ENCODE assay signal across 7 cellular contexts in genomic region chr9:128275198-128276007, GRCh38. TPM values are rescaled to one million over a fixed set of nuclear protein-coding genes. Genes with fewer than 3 reads are reported as not detected.
A peak's percentile ranks its signal among the peaks of the same experiment; 100 is the strongest.
DNase-seq lines count a peak whose midpoint lies in the region; ATAC-seq and TF ChIP-seq lines count a peak whose summit lies in the region.

Gene GOLGA2, minus strand, starts transcription at chr9:128276007. Its CDS starts 31 bp downstream, at chr9:128275976.

- H3K4me2 ChIP-seq in neuronal stem cell (ENCODE audit: insufficient read depth, low read length, poor library complexity, severe bottlenecking): peak within 1 kb of the TSS; percentile 95

- H3K79me1 ChIP-seq in neuronal stem cell (ENCODE audit: low read depth, low read length): peaks cover 3% of the 10 kb centered on the region

- H2BK5ac ChIP-seq in neuronal stem cell (ENCODE audit: low read length): peak within 1 kb of the TSS; percentile 83

- ATAC-seq in GM19467 (IDR thresholded peaks at IDR 0.05; ENCODE audit: unreplicated experiment) (peak; percentile 36), HG03521 (IDR thresholded peaks at IDR 0.05; ENCODE audit: unreplicated experiment) (peak; percentile 38), gastroesophageal sphincter (peak; percentile 68)

- H2BK120ac ChIP-seq in neuronal stem cell (ENCODE audit: low read depth, low read length): peak within 1 kb of the TSS; percentile 12

- H3K23ac ChIP-seq in neuronal stem cell (ENCODE audit: low read depth, low read length, poor library complexity): peak within 1 kb of the TSS; percentile 100

- H2BK15ac ChIP-seq in neuronal stem cell (ENCODE audit: low read length): peak within 1 kb of the TSS; percentile 38

- no peaks in the 10 kb centered on the region for H3K27me3 ChIP-seq in gastroesophageal sphincter
- peaks cover 0 to 2% (median 0%) of the 10 kb centered on the region in 3 experiments for H3K27me3 ChIP-seq in neuronal stem cell (ENCODE audit: control insufficient read depth in 3 of 3, insufficient read depth in 3 of 3, low read depth in 1 of 3, low read length in 3 of 3)

- no peak for TF ChIP-seq EP300 in gastroesophageal sphincter (IDR thresholded peaks at IDR 0.05)

- no peak within 1 kb of the TSS for H3K4ac ChIP-seq in neuronal stem cell (ENCODE audit: low read length)

- CTCF ChIA-PET in activated CD4-positive, alpha-beta memory T cell treated with anti-CD3 and anti-CD28 coated beads, Interleukin-2, amount 10 ng/mL, durations not matched to agents 7 days and 5 days (lab: Charles Lee): interaction anchor here (0.7 to 1.6 kb wide), 8 partner anchors 12 to 145 kb away, joined by 3 to 8 read pairs (median 4); no protein-coding TSS in a partner anchor

- no peak for TF ChIP-seq POLR2A in gastroesophageal sphincter (IDR thresholded peaks at IDR 0.05)

- no peaks in the 10 kb centered on the region for H3K9me3 Mint-ChIP-seq in activated CD4-positive, alpha-beta memory T cell treated with anti-CD3 and anti-CD28 coated beads, Interleukin-2, amount 10 ng/mL, durations not matched to agents 7 days and 5 days

- H2BK12ac ChIP-seq in neuronal stem cell (ENCODE audit: low read length): no peak within 1 kb of the TSS

- peaks cover 64% of the 10 kb centered on the region for H3K4me1 Mint-ChIP-seq in activated CD4-positive, alpha-beta memory T cell treated with anti-CD3 and anti-CD28 coated beads, Interleukin-2, amount 10 ng/mL, durations not matched to agents 7 days and 5 days

- no peak within 1 kb of the TSS for H4K91ac ChIP-seq in neuronal stem cell (ENCODE audit: low read depth, low read length, poor library complexity)

- H3K27ac ChIP-seq in gastroesophageal sphincter: peak within 1 kb of the TSS; percentile 70 to 96 (median 89)
- peak within 1 kb of the TSS; percentile 51 for H3K27ac ChIP-seq in neuronal stem cell (replicated peaks; ENCODE audit: low read length)

- WGBS in gastroesophageal sphincter (ENCODE audit: low coverage in 1 of 2), 2 donors: 1 to 3% methylated on average over 5 to 14 of the region's 57 CpGs
- WGBS in neuronal stem cell (ENCODE audit: extremely low coverage in 2 of 2, insufficient read length in 2 of 2, insufficient replicate concordance in 1 of 2), 2 donors: no CpG with 5 or more reads among the region's 57 CpGs

- POLR2A ChIA-PET in activated CD4-positive, alpha-beta memory T cell treated with anti-CD3 and anti-CD28 coated beads, Interleukin-2, amount 10 ng/mL, durations not matched to agents 7 days and 5 days (lab: Charles Lee): interaction anchor here (0.6 to 1.8 kb wide), 20 partner anchors 10 to 230 kb away, joined by 3 to 8 read pairs (median 4); partner anchors contain the start of genes BBLN, CIZ1, GLE1 and TRUB2

- H3K4me1 ChIP-seq in gastroesophageal sphincter (peaks cover 2 to 44% (median 19%) of the 10 kb centered on the region in 3 donors), neuronal stem cell (ENCODE audit: control insufficient read depth in 2 of 2, insufficient read depth in 1 of 2, low read depth in 1 of 2, low read length in 2 of 2) (peaks cover 7% of the 10 kb centered on the region in 2 donors)

- peak within 1 kb of the TSS; percentile 89 for H3K9ac ChIP-seq in neuronal stem cell (ENCODE audit: low read depth, low read length, poor library complexity)

- H3K36me3 Mint-ChIP-seq in activated CD4-positive, alpha-beta memory T cell treated with anti-CD3 and anti-CD28 coated beads, Interleukin-2, amount 10 ng/mL, durations not matched to agents 7 days and 5 days (ENCODE audit: low read depth): peaks cover 12% of the 10 kb centered on the region

- TF ChIP-seq CTCF in gastroesophageal sphincter (IDR thresholded peaks at IDR 0.05): no peak

- H3K18ac ChIP-seq in neuronal stem cell (ENCODE audit: low read length): peak within 1 kb of the TSS; percentile 92

- DNase-seq in GM03348 (ENCODE audit: low spot score) (peak; percentile 88), neuronal stem cell (ENCODE audit: low spot score) (peak; percentile 48), NCI-H1930 (lab: John Stamatoyannopoulos, UW) (no peak)
- DNase-seq in activated CD4-positive, alpha-beta memory T cell treated with anti-CD3 and anti-CD28 coated beads, Interleukin-2, amount 10 ng/mL, durations not matched to agents 7 days and 5 days: no peak

- H3K27ac Mint-ChIP-seq in activated CD4-positive, alpha-beta memory T cell treated with anti-CD3 and anti-CD28 coated beads, Interleukin-2, amount 10 ng/mL, durations not matched to agents 7 days and 5 days: peak within 1 kb of the TSS; percentile 90

- peak within 1 kb of the TSS; percentile 80 to 95 for H3K4me3 ChIP-seq in gastroesophageal sphincter
- peak within 1 kb of the TSS; percentile 65 to 95 for H3K4me3 ChIP-seq in neuronal stem cell (ENCODE audit: low read length in 2 of 2)

- H3K27me3 Mint-ChIP-seq in activated CD4-positive, alpha-beta memory T cell treated with anti-CD3 and anti-CD28 coated beads, Interleukin-2, amount 10 ng/mL, durations not matched to agents 7 days and 5 days: no peaks in the 10 kb centered on the region

- peak within 1 kb of the TSS; percentile 57 for H3K14ac ChIP-seq in neuronal stem cell (ENCODE audit: low read length)

- peak within 1 kb of the TSS; percentile 99 for H2AK5ac ChIP-seq in neuronal stem cell (ENCODE audit: low read depth, low read length)

- peak within 1 kb of the TSS; percentile 96 for H3K4me3 Mint-ChIP-seq in activated CD4-positive, alpha-beta memory T cell treated with anti-CD3 and anti-CD28 coated beads, Interleukin-2, amount 10 ng/mL, durations not matched to agents 7 days and 5 days

- H3K9me3 ChIP-seq in gastroesophageal sphincter: no peaks in the 10 kb centered on the region
- H3K9me3 ChIP-seq in neuronal stem cell (replicated peaks in 1 of 2; ENCODE audit: control insufficient read depth in 2 of 2, insufficient read depth in 1 of 2, low read depth in 1 of 2, low read length in 2 of 2): no peaks in the 10 kb centered on the region

- no peak within 1 kb of the TSS for H4K8ac ChIP-seq in neuronal stem cell (ENCODE audit: low read depth, low read length)

- peak within 1 kb of the TSS; percentile 97 for H2AFZ ChIP-seq in neuronal stem cell (ENCODE audit: low read length)

- H3K36me3 ChIP-seq in gastroesophageal sphincter (peaks cover 0 to 32% of the 10 kb centered on the region in 2 donors), neuronal stem cell (replicated peaks in 1 of 2; ENCODE audit: control insufficient read depth in 2 of 2, insufficient read depth in 2 of 2, low read length in 2 of 2) (peaks cover 6 to 30% of the 10 kb centered on the region in 2 donors)

RNA-seq across cellular contexts. Expression of gene GOLGA2, which starts in this region (rescaled TPM):
- total RNA-seq in activated CD4-positive, alpha-beta memory T cell treated with anti-CD3 and anti-CD28 coated beads, Interleukin-2, amount 10 ng/mL, durations not matched to agents 7 days and 5 days: 10 to 100 TPM; 48.0 to 52.8 TPM
- total RNA-seq in gastroesophageal sphincter: 100 to 1,000 TPM in 1 of 4 donors, 10 to 100 TPM in 3; 71.1 to 130 (median 83.1) TPM
- polyA plus RNA-seq in neuronal stem cell (2013, experiment 1 of 2): 29.3 TPM
- 30.6 TPM for polyA plus RNA-seq in neuronal stem cell (2013, experiment 2 of 2)

Comparison
In these comparisons a context has a peak if more than half of its experiments do, and no peak if none do; other contexts are left out.
1. DNase-seq: peak in GM03348 (single experiment) and neuronal stem cell (single experiment); none in activated CD4-positive, alpha-beta memory T cell treated with anti-CD3 and anti-CD28 coated beads, Interleukin-2, amount 10 ng/mL, durations not matched to agents 7 days and 5 days (single experiment) and NCI-H1930 (0 of 2).
2. Peak in every context shown above with its lines, with median percentiles within 50 percentile points of each other: ATAC-seq.